ENCODE assay signal across 1 cellular context in the genomic region with DNA sequence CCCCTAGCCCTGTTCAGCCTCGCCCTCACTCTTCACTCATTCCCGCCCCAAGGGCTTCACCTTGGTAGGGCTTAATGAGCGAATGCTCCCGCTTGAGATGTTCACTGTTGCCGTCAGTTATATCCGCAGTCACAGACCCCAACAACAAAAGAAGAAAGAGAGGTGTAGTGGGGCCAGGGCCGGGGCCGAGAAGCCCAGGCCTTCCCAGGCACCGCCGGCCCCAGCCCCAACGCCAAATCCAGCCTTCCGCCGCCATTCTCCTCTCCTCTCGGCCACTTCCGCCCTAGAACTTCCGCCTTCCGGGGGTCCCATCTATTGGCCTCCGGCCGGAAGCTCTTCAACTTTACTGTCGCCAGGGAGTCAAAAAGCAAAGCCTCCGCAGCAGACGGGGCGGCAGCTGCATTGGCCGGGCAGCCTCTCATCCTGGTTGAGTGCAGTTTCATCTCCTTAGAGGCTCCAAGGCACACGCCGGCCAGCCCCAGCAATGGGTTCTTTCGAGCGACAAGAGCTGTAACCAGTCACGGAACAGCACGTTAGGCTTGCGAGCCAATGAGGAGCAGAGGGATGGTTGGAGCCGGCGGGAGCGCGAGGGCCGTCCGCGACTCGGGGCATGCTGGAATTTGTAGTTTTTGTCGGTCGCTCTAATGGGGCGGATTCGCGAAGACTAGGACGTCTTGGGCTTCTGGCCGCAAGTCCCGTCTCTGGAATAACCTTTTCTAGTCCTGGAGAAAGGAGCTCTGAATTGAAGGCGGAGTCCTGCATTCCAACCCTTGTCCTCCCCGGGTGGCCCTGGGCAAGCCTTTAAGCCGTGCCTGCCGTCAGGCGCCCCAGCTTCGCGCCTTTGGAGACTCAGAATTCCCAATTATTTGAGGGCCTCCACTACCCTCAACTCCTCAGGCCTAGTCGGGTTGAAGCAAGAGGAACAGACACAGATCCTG.
TF ChIP-seq lines count a peak whose summit lies in the region.

A gene with protein sequence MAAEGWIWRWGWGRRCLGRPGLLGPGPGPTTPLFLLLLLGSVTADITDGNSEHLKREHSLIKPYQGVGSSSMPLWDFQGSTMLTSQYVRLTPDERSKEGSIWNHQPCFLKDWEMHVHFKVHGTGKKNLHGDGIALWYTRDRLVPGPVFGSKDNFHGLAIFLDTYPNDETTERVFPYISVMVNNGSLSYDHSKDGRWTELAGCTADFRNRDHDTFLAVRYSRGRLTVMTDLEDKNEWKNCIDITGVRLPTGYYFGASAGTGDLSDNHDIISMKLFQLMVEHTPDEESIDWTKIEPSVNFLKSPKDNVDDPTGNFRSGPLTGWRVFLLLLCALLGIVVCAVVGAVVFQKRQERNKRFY (minus strand): TSS at position 277 of the 938 bp plus-strand sequence. CDS start 21 bp downstream, at position 256.

TF ChIP-seq in GM12878, 131 proteins besides CTCF, POLR2A, EP300 and RAD21 (continued from another document and continues in another):
- TF ChIP-seq ZBTB33 (IDR thresholded peaks at IDR 0.05) (peak; percentile 98), NBN (IDR thresholded peaks at IDR 0.05) (peak; percentile 94), YY1 (IDR thresholded peaks at IDR 0.05; ENCODE audit: low read depth, low read length) (peak; percentile 96), EGR1 (IDR thresholded peaks at IDR 0.05; ENCODE audit: borderline replicate concordance in 1 of 2, low read depth in 2 of 2, low read length in 2 of 2) (peak; percentile 39 to 48; a peak in 2 of 3 replicates), POLR2AphosphoS2 (IDR thresholded peaks at IDR 0.05; ENCODE audit: low read depth, low read length) (peak; percentile 57), REST (IDR thresholded peaks at IDR 0.05; ENCODE audit: low read depth, low read length) (0 out of 2 replicates have a peak, but pooled peaks have one; percentile 9), MYC (IDR thresholded peaks at IDR 0.05; ENCODE audit: insufficient read depth, insufficient read length, insufficient replicate concordance, low read length, severe bottlenecking) (peak; percentile 58), PKNOX1 (IDR thresholded peaks at IDR 0.05) (peak; percentile 99), IRF4 (IDR thresholded peaks at IDR 0.05; ENCODE audit: low read depth, low read length) (no peak), ZNF24 (IDR thresholded peaks at IDR 0.05) (0 out of 2 replicates have a peak, but pooled peaks have one; percentile 40), RUNX3 (IDR thresholded peaks at IDR 0.05; ENCODE audit: low read length) (peak; percentile 69), NR2F1 (conservative IDR thresholded peaks at IDR 0.05) (peak; percentile 58; the same call in 1 of the 2 replicates), CREB1 (IDR thresholded peaks at IDR 0.05; ENCODE audit: low read depth) (peak; percentile 82), ATF7 (IDR thresholded peaks at IDR 0.05; ENCODE audit: low read depth) (peak; percentile 57), BMI1 (IDR thresholded peaks at IDR 0.05; ENCODE audit: borderline replicate concordance) (no peak), TCF3 (IDR thresholded peaks at IDR 0.05; ENCODE audit: borderline replicate concordance, insufficient read depth, low read depth, low read length) (0 out of 2 replicates have a peak, but pooled peaks have one; percentile 12), RFX5 (IDR thresholded peaks at IDR 0.05; ENCODE audit: low read depth, low read length) (no peak), ZSCAN29 (IDR thresholded peaks at IDR 0.05) (no peak), ASH2L (IDR thresholded peaks at IDR 0.05; ENCODE audit: borderline replicate concordance, low read depth) (0 out of 2 replicates have a peak, but pooled peaks have one; percentile 50), HDGF (IDR thresholded peaks at IDR 0.05) (no peak), SKIL (IDR thresholded peaks at IDR 0.05; ENCODE audit: low read depth, poor library complexity, severe bottlenecking) (peak; percentile 84), BCLAF1 (IDR thresholded peaks at IDR 0.05) (no peak), IRF5 (IDR thresholded peaks at IDR 0.05; ENCODE audit: borderline replicate concordance) (peak; percentile 89), FOXK2 (IDR thresholded peaks at IDR 0.05) (peak; percentile 56), NRF1 (conservative IDR thresholded peaks at IDR 0.05; ENCODE audit: low read depth, low read length) (no peak), GABPA (IDR thresholded peaks at IDR 0.05; ENCODE audit: low read depth) (peak; percentile 99), BCL11A (IDR thresholded peaks at IDR 0.05; ENCODE audit: low read depth, low read length) (no peak), SMARCA5 (IDR thresholded peaks at IDR 0.05) (peak; percentile 52), SREBF2 (IDR thresholded peaks at IDR 0.05; ENCODE audit: low read length) (peak; percentile 28; the same call in 1 of the 2 replicates), KDM1A (IDR thresholded peaks at IDR 0.05; ENCODE audit: borderline replicate concordance) (no peak), PAX8 (IDR thresholded peaks at IDR 0.05) (no peak), TBL1XR1 (IDR thresholded peaks at IDR 0.05; ENCODE audit: low read depth, low read length) (peak; percentile 58; the same call in 1 of the 2 replicates), BRCA1 (IDR thresholded peaks at IDR 0.05; ENCODE audit: low read depth, low read length) (no peak; the same call in 1 of the 2 replicates), ZZZ3 (IDR thresholded peaks at IDR 0.05; ENCODE audit: control insufficient read depth, insufficient read length, low read depth) (no peak), ZNF622 (IDR thresholded peaks at IDR 0.05) (no peak), TARDBP (IDR thresholded peaks at IDR 0.05; ENCODE audit: borderline replicate concordance) (peak; percentile 66), RCOR1 (conservative IDR thresholded peaks at IDR 0.05; ENCODE audit: low read depth, low read length) (no peak), IKZF1 (conservative IDR thresholded peaks at IDR 0.05) (peak; percentile 95), NFYA (IDR thresholded peaks at IDR 0.05; ENCODE audit: borderline replicate concordance, low read depth, low read length) (peak; percentile 92)
- TF ChIP-seq, protein P1, sequence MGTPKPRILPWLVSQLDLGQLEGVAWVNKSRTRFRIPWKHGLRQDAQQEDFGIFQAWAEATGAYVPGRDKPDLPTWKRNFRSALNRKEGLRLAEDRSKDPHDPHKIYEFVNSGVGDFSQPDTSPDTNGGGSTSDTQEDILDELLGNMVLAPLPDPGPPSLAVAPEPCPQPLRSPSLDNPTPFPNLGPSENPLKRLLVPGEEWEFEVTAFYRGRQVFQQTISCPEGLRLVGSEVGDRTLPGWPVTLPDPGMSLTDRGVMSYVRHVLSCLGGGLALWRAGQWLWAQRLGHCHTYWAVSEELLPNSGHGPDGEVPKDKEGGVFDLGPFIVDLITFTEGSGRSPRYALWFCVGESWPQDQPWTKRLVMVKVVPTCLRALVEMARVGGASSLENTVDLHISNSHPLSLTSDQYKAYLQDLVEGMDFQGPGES (IDR thresholded peaks at IDR 0.05): peak; percentile 84
- TF ChIP-seq, protein P2, sequence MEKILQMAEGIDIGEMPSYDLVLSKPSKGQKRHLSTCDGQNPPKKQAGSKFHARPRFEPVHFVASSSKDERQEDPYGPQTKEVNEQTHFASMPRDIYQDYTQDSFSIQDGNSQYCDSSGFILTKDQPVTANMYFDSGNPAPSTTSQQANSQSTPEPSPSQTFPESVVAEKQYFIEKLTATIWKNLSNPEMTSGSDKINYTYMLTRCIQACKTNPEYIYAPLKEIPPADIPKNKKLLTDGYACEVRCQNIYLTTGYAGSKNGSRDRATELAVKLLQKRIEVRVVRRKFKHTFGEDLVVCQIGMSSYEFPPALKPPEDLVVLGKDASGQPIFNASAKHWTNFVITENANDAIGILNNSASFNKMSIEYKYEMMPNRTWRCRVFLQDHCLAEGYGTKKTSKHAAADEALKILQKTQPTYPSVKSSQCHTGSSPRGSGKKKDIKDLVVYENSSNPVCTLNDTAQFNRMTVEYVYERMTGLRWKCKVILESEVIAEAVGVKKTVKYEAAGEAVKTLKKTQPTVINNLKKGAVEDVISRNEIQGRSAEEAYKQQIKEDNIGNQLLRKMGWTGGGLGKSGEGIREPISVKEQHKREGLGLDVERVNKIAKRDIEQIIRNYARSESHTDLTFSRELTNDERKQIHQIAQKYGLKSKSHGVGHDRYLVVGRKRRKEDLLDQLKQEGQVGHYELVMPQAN (conservative IDR thresholded peaks at IDR 0.05): peak; percentile 89; the same call in 1 of the 2 replicates
